Comparison of ENCODE assay signal across 22 cellular contexts in genomic region chr5:88847410-88847809, GRCh38. TPM values are rescaled to one million over a fixed set of nuclear protein-coding genes. Genes with fewer than 3 reads are reported as not detected.
DNase-seq lines count a peak whose midpoint lies in the region; ATAC-seq and TF ChIP-seq lines count a peak whose summit lies in the region.
"Had no signal": no experiment of that assay in that cellular context is flagged by ENCODE, and none has a peak within 500 bp of the region (broad histone marks: within the 10 kb centered on the region; RNA-seq: fewer than 3 reads in every experiment).

No MANE protein-coding gene starts in this region.

- peak; percentile 14 for ATAC-seq in activated B cell treated with CpG ODN at 0.5 μM for 24 hours (ENCODE audit: low read depth)
- ATAC-seq in esophagus mucosa = no peak
- ATAC-seq: foreskin keratinocyte, WTC11 had no signal

- peaks cover 2% of the 10 kb centered on the region for H3K9me3 Mint-ChIP-seq in activated B cell treated with CpG ODN at 0.5 μM for 24 hours
- H3K9me3 Mint-ChIP-seq: activated naive CD8-positive, alpha-beta T cell treated with anti-CD3 and anti-CD28 coated beads for 36 hours; neural progenitor cell; WTC11 had no signal

- no peak for DNase-seq in GM23248
- DNase-seq in MV-4-11 (lab: John Stamatoyannopoulos, UW) = peak; percentile 67
- DNase-seq in activated B cell treated with CpG ODN at 0.5 μM for 24 hours = no peak
- no peak for DNase-seq in smooth muscle cell (lab: John Stamatoyannopoulos, UW; ENCODE audit: unreplicated experiment)
- no peak for DNase-seq in esophagus squamous epithelium (lab: John Stamatoyannopoulos, UW)
- DNase-seq in NCI-H524 (lab: John Stamatoyannopoulos, UW) = no peak
- DNase-seq: activated CD4-positive, alpha-beta T cell treated with anti-CD3 and anti-CD28 coated beads, Interleukin-2, amount 50 U/mL, for 48 hours; activated CD8-positive, alpha-beta memory T cell treated with anti-CD3 and anti-CD28 coated beads, Interleukin-2, amount 50 U/mL, for 48 hours; activated naive CD8-positive, alpha-beta T cell treated with anti-CD3 and anti-CD28 coated beads for 36 hours; DND-41; foreskin keratinocyte; hippocampal formation; MM.1S; NCI-H1694 treated with DMSO at 0.1 percent for 48 hours; NCI-H748 treated with DMSO at 0.1 percent for 48 hours; stimulated activated naive CD4-positive, alpha-beta T cell had no signal

- peaks cover 68% of the 10 kb centered on the region for H3K4me1 Mint-ChIP-seq in activated B cell treated with CpG ODN at 0.5 μM for 24 hours
- H3K4me1 Mint-ChIP-seq: neural progenitor cell, WTC11 had no signal

- H3F3A ChIP-seq in GM23248 (ENCODE audit: insufficient read depth) (no peaks in the 10 kb centered on the region), smooth muscle cell (ENCODE audit: low read depth) (no peaks in the 10 kb centered on the region)

- H3K9me2 ChIP-seq in GM23248 (ENCODE audit: insufficient read depth) = no peaks in the 10 kb centered on the region

- CTCF ChIA-PET in activated B cell treated with CpG ODN at 0.5 μM for 24 hours (lab: Charles Lee) = no interaction called here

- peak overlapping the region; percentile 32 for H3K4me3 Mint-ChIP-seq in activated B cell treated with CpG ODN at 0.5 μM for 24 hours
- H3K4me3 Mint-ChIP-seq: activated naive CD8-positive, alpha-beta T cell treated with anti-CD3 and anti-CD28 coated beads for 36 hours; neural progenitor cell; WTC11 had no signal

- H3K9ac ChIP-seq in GM23248 (no peak overlapping the region), smooth muscle cell (ENCODE audit: low read depth) (no peak overlapping the region)
- H3K9ac ChIP-seq: neural progenitor cell had no signal

- H3K36me3 Mint-ChIP-seq in activated B cell treated with CpG ODN at 0.5 μM for 24 hours (ENCODE audit: low read depth) = peaks cover 36% of the 10 kb centered on the region
- H3K36me3 Mint-ChIP-seq: activated naive CD8-positive, alpha-beta T cell treated with anti-CD3 and anti-CD28 coated beads for 36 hours; neural progenitor cell; WTC11 had no signal

- H4K20me1 ChIP-seq in GM23248 (ENCODE audit: insufficient read depth) = no peaks in the 10 kb centered on the region
- no peaks in the 10 kb centered on the region for H4K20me1 ChIP-seq in smooth muscle cell (ENCODE audit: low read depth)

- intact Hi-C loops in activated B cell treated with CpG ODN at 0.5 μM for 24 hours (cut with micrococcal nuclease) = no loop called here
- intact Hi-C loops in esophagus squamous epithelium (cut with DNase I) = no loop called here

- H3K4me1 ChIP-seq in GM23248 (ENCODE audit: insufficient read depth) (no peaks in the 10 kb centered on the region), smooth muscle cell (ENCODE audit: low read depth) (no peaks in the 10 kb centered on the region), esophagus squamous epithelium (no peaks in the 10 kb centered on the region)
- H3K4me1 ChIP-seq: foreskin keratinocyte, neural progenitor cell, SJSA1 had no signal

- H3K4me2 ChIP-seq in GM23248 (ENCODE audit: unreplicated experiment) (no peak overlapping the region), smooth muscle cell (no peak overlapping the region)
- H3K4me2 ChIP-seq: neural progenitor cell had no signal

- H3K79me2 ChIP-seq in GM23248 (ENCODE audit: insufficient read depth) (no peaks in the 10 kb centered on the region), smooth muscle cell (ENCODE audit: low read depth) (no peaks in the 10 kb centered on the region)

- H2AFZ ChIP-seq in GM23248 = peak overlapping the region; percentile 21; the same call in 1 of the 2 replicates
- peak overlapping the region; percentile 5 for H2AFZ ChIP-seq in smooth muscle cell (ENCODE audit: low read depth)
- H2AFZ ChIP-seq: neural progenitor cell had no signal

- POLR2A ChIA-PET in activated B cell treated with CpG ODN at 0.5 μM for 24 hours (lab: Charles Lee) = interaction anchor here (1.0 to 5.4 kb wide), 4 partner anchors 10 to 115 kb away, joined by 3 to 48 read pairs (median 7); partner anchors contain the start of gene MEF2C

- no peak overlapping the region for H3K4me3 ChIP-seq in GM23248
- H3K4me3 ChIP-seq in smooth muscle cell = no peak overlapping the region
- H3K4me3 ChIP-seq in esophagus squamous epithelium = no peak overlapping the region
- H3K4me3 ChIP-seq: neural progenitor cell, SJSA1, skin epidermis had no signal

- no peaks in the 10 kb centered on the region for H3K9me3 ChIP-seq in GM23248 (ENCODE audit: low read depth)
- no peaks in the 10 kb centered on the region for H3K9me3 ChIP-seq in smooth muscle cell (replicated peaks; ENCODE audit: low read depth)
- no peaks in the 10 kb centered on the region for H3K9me3 ChIP-seq in esophagus squamous epithelium
- H3K9me3 ChIP-seq: SJSA1 had no signal

- H3K36me3 ChIP-seq in GM23248 (ENCODE audit: low read depth) (no peaks in the 10 kb centered on the region), smooth muscle cell (ENCODE audit: low read depth) (no peaks in the 10 kb centered on the region), esophagus squamous epithelium (no peaks in the 10 kb centered on the region)
- H3K36me3 ChIP-seq: neural progenitor cell, SJSA1 had no signal

- H3K27ac ChIP-seq in GM23248 = no peak overlapping the region
- H3K27ac ChIP-seq in smooth muscle cell (ENCODE audit: low read depth) = no peak overlapping the region
- no peak overlapping the region for H3K27ac ChIP-seq in esophagus squamous epithelium
- H3K27ac ChIP-seq: foreskin keratinocyte, neural progenitor cell, SJSA1, skin epidermis had no signal

- no peaks in the 10 kb centered on the region for H3K27me3 ChIP-seq in GM23248 (replicated peaks; ENCODE audit: insufficient read depth)
- H3K27me3 ChIP-seq in smooth muscle cell (ENCODE audit: low read depth) = no peaks in the 10 kb centered on the region
- H3K27me3 ChIP-seq in esophagus squamous epithelium = no peaks in the 10 kb centered on the region
- H3K27me3 ChIP-seq: foreskin keratinocyte, neural progenitor cell, SJSA1 had no signal

- H3K27ac Mint-ChIP-seq in activated B cell treated with CpG ODN at 0.5 μM for 24 hours = peak overlapping the region; percentile 73
- H3K27ac Mint-ChIP-seq: activated naive CD8-positive, alpha-beta T cell treated with anti-CD3 and anti-CD28 coated beads for 36 hours; neural progenitor cell; progenitor cell of endocrine pancreas; WTC11 had no signal

- in situ Hi-C loops in GM23248 (cut with MboI) = no loop called here

- H3K27me3 Mint-ChIP-seq in activated B cell treated with CpG ODN at 0.5 μM for 24 hours = no peaks in the 10 kb centered on the region
- H3K27me3 Mint-ChIP-seq: progenitor cell of endocrine pancreas had no signal

- WGBS in GM23248 (ENCODE audit: low coverage in 1 of 2, low lambda C conversion rate in 2 of 2, missing lambda C conversion rate in 2 of 2), 2 experiments = 22 to 31% methylated on average over 1 of the region's 1 CpG
- 81% methylated on average over 1 of the region's 1 CpG for WGBS in smooth muscle cell (ENCODE audit: low lambda C conversion rate)
- WGBS in esophagus squamous epithelium, 2 donors = 34 to 43% methylated on average over 1 of the region's 1 CpG

- no peak for TF ChIP-seq CTCF in activated B cell treated with CpG ODN at 0.5 μM for 24 hours (IDR thresholded peaks at IDR 0.05)
- TF ChIP-seq CTCF in smooth muscle cell (IDR thresholded peaks at IDR 0.05; ENCODE audit: borderline replicate concordance, insufficient read depth, poor library complexity, severe bottlenecking) = no peak
- no peak for TF ChIP-seq CTCF in esophagus squamous epithelium (IDR thresholded peaks at IDR 0.05)

- no peak for TF ChIP-seq POLR2A in esophagus squamous epithelium (IDR thresholded peaks at IDR 0.05)

RNA-seq across cellular contexts. Expression of gene MEF2C, which starts 35.6 kb away (rescaled TPM):
- total RNA-seq in GM23248 (2014; rRNA removed; shearing (Covaris generic)) = 3.4 TPM in 2 replicates
- polyA plus RNA-seq in GM23248 (2016; fragmentation: Nextera tagmentation; extraction: Ambion mirVana) = 3.2 and 4.5 TPM in 2 replicates
- 348 and 359 TPM in 2 replicates for total RNA-seq in activated B cell treated with CpG ODN at 0.5 μM for 24 hours
- total RNA-seq in smooth muscle cell = 10.7 and 14.0 TPM in 2 replicates
- 8.1 and 11.4 TPM in 2 replicates for polyA plus RNA-seq in smooth muscle cell
- total RNA-seq in esophagus mucosa = 4.5 TPM
- 10 to 100 TPM in 2 of 4 donors, 1 to 10 TPM in 2; 3.1 to 17.5 (median 9.9) TPM for total RNA-seq in esophagus squamous epithelium

Comparison
In these comparisons a context has a peak if more than half of its experiments do, and no peak if none do; other contexts are left out.
1. RNA of gene MEF2C, which starts 35.6 kb away (total RNA-seq): 348 to 359 TPM in activated B cell treated with CpG ODN at 0.5 μM for 24 hours; 3.1 to 17.5 TPM in esophagus squamous epithelium, 10.7 to 14.0 TPM in smooth muscle cell, 4.5 TPM in esophagus mucosa (single experiment) and 3.4 TPM in GM23248; every median in the first group is over 10 times any median in the second.